In the genomic region with DNA sequence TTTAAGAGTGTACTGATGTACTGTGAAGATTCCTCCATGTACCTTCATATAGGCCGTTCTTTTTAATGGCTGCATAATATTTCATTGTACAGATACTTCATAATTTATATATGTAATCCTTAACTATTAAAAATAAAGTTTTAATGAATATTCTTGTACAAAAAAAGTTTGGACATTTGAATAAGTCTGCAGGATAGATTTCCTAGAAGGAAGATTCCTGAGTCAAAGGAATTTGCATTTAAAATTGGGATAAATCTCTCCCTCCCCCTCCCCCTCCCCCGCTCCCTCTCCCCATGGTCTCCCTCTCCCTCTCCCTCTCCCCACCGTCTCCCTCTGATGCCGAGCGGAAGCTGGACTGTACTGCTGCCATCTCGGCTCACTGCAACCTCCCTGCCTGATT, we compare ENCODE assay signal across 30 cellular contexts. TPM values are rescaled to one million over a fixed set of nuclear protein-coding genes. Genes with fewer than 3 reads are reported as not detected.
"Had no signal": no experiment of that assay in that cellular context is flagged by ENCODE, and none has a peak within 500 bp of the region (broad histone marks: within the 10 kb centered on the region; RNA-seq: fewer than 3 reads in every experiment).

No MANE protein-coding gene starts in this region.

- H3K4me1 ChIP-seq: stomach, suprapubic skin, testis, thyroid gland, tibial artery, tibial nerve, transverse colon, upper lobe of left lung, upper lobe of right lung, uterus, vagina had no signal

- FAIRE-seq: urothelium cell line had no signal

- H3K27me3 ChIP-seq: stomach, suprapubic skin, testis, thyroid gland, tibial nerve, transverse colon, upper lobe of left lung, upper lobe of right lung, uterus, vagina had no signal

- DNase-seq: stimulated activated CD4-positive, alpha-beta T cell treated with anti-CD3 and anti-CD28 coated beads, Interleukin-2, amount 100 ng/mL, for 48 hours; stimulated activated CD4-positive, alpha-beta T cell treated with anti-CD3 and anti-CD28 coated beads, Interleukin-4, amount 100 ng/mL, for 1 hour; stimulated activated CD4-positive, alpha-beta T cell treated with anti-CD3 and anti-CD28 coated beads, Interleukin-4, amount 100 ng/mL, for 24 hours; stimulated activated CD4-positive, alpha-beta T cell treated with anti-CD3 and anti-CD28 coated beads, Interleukin-4, amount 100 ng/mL, for 4 hours; stimulated activated CD8-positive, alpha-beta memory T cell treated with anti-CD3 and anti-CD28 coated beads, Interleukin-4, amount 100 ng/mL, for 48 hours; stimulated activated naive B cell treated with anti-CD40 and anti-IgM and Interleukin-4, amounts not matched to agents 10 μg/mL and 1 μg/mL and 100 μg/mL, for 72 hours; stimulated activated naive CD4-positive, alpha-beta T cell; stimulated activated naive CD4-positive, alpha-beta T cell treated with Interleukin-2 at 50 U/mL for 16 hours; stimulated activated naive CD8-positive, alpha-beta T cell treated with anti-CD3 and anti-CD28 coated beads, Interleukin-15, amount 100 ng/mL, for 72 hours; stimulated activated naive CD8-positive, alpha-beta T cell treated with anti-CD3 and anti-CD28 coated beads, Interleukin-15, Interleukin-2, amounts not matched to agents 100 U/mL and 50 U/mL, for 24 hours; stomach; substantia nigra; testis; thyroid gland; tibial artery; transverse colon; trophoblast cell; upper lobe of right lung; uterus had no signal

- H3K27ac ChIP-seq: stomach, suprapubic skin, testis, thoracic aorta, thyroid gland, tibial artery, tibial nerve, transverse colon, upper lobe of left lung, upper lobe of right lung, uterus, vagina had no signal

- H3K9me3 ChIP-seq: stomach, suprapubic skin, testis, thoracic aorta, thyroid gland, tibial artery, tibial nerve, transverse colon, upper lobe of left lung, upper lobe of right lung, uterus, vagina had no signal

- H3K36me3 ChIP-seq: stomach, suprapubic skin, thoracic aorta, thyroid gland, tibial artery, tibial nerve, transverse colon, upper lobe of left lung, upper lobe of right lung, uterus, vagina had no signal

- ATAC-seq: stimulated activated effector memory CD8-positive, alpha-beta T cell treated with anti-CD3 and anti-CD28 coated beads, Interleukin-12 subunit alpha, Interleukin-12 subunit beta, amount 100 ng/mL, for 72 hours; stimulated activated memory B cell treated with anti-CD40 and anti-IgM and Interleukin-4, amounts not matched to agents 10 μg/mL and 1 μg/mL and 100 μg/mL, for 72 hours; stimulated activated naive B cell treated with anti-CD40 and anti-IgM and Interleukin-4, amounts not matched to agents 10 μg/mL and 1 μg/mL and 100 μg/mL, for 72 hours; stimulated activated naive CD8-positive, alpha-beta T cell treated with anti-CD3 and anti-CD28 coated beads, Interleukin-15, amount 100 ng/mL, for 72 hours; stimulated activated naive CD8-positive, alpha-beta T cell treated with anti-CD3 and anti-CD28 coated beads, Interleukin-15, Interleukin-2, amounts not matched to agents 100 U/mL and 50 U/mL, for 24 hours; upper lobe of right lung had no signal

- H3K4me3 ChIP-seq: stomach, suprapubic skin, testis, thoracic aorta, thyroid gland, tibial artery, tibial nerve, transverse colon, upper lobe of left lung, upper lobe of right lung, uterus, vagina had no signal

RNA-seq across cellular contexts. Expression of gene SLC13A2, which starts 15.6 kb away (rescaled TPM):
- total RNA-seq: subcutaneous adipose tissue, temporal lobe, thoracic aorta, thyroid gland, tibial nerve, urinary bladder, uterus, vagina had no signal

RNA-seq across cellular contexts. Expression of gene FOXN1, which starts 48.3 kb away (rescaled TPM):
- total RNA-seq: subcutaneous adipose tissue, temporal lobe, thoracic aorta, tibial nerve, uterus had no signal
